Comparison of ENCODE assay signal across 7 cellular contexts in the genomic region with DNA sequence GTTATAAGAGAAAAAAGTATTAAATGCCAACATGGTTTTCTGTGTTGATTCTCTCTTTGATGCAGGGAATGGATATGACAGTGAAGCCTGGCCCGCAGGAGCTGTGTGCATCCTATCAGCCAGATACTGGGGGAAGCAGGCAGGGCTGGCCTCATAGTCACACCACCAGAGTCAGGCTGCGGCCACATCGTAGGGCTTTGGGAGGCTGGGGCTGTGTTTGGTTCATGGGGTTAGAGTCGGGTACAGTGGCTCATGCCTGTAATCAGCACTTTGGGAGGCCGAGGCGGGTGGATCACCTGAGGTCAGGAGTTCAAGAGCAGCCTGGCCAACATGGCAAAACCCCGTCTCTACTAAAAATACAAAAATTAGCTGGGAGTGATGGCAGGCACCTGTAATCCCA.
DNase-seq lines count a peak whose midpoint lies in the region; TF ChIP-seq lines count a peak whose summit lies in the region.
"Not testable (repeated sequence)": the region's sequence is repeated elsewhere in the genome, so short reads cannot be mapped to it uniquely, and the experiment has no call there.

No MANE protein-coding gene starts in this region.

- not testable (repeated sequence) for H4K20me1 ChIP-seq in H9 (ENCODE audit: control insufficient read depth, insufficient read depth, insufficient read length)

- not testable (repeated sequence) for H3K27me3 ChIP-seq in H9 (ENCODE audit: insufficient read depth, low read length); esophagus muscularis mucosa

- H3K4me1 ChIP-seq in H9 (ENCODE audit: insufficient read depth, low read length): not testable (repeated sequence)
- peaks cover 6 to 16% (median 13%) of the 10 kb centered on the region in 4 donors for H3K4me1 ChIP-seq in esophagus muscularis mucosa

- peaks cover 9 to 18% of the 10 kb centered on the region in 2 experiments for H3K4me1 Mint-ChIP-seq in H9
- peaks cover 45% of the 10 kb centered on the region for H3K4me1 Mint-ChIP-seq in osteocyte (ENCODE audit: unreplicated experiment)

- intact Hi-C loops in esophagus muscularis mucosa (cut with DNase I): not testable (repeated sequence)

- H3K36me3 Mint-ChIP-seq in H9 (ENCODE audit: insufficient read depth in 1 of 3, low read depth in 3 of 3): peaks cover 7 to 21% (median 9%) of the 10 kb centered on the region in 3 experiments; a peak in 6 of 7 replicates
- not testable (repeated sequence) for H3K36me3 Mint-ChIP-seq in osteocyte (ENCODE audit: unreplicated experiment)

- not testable (repeated sequence) for TF ChIP-seq CTCF in H9 (conservative IDR thresholded peaks at IDR 0.05); coronary artery (IDR thresholded peaks at IDR 0.05); esophagus muscularis mucosa (IDR thresholded peaks at IDR 0.05); osteocyte (IDR thresholded peaks at IDR 0.05)

- peak; percentile 2 for DNase-seq in H9
- DNase-seq in activated CD8-positive, alpha-beta memory T cell treated with anti-CD3 and anti-CD28 coated beads for 24 hours: peak; percentile 19
- peak; percentile 24 for DNase-seq in coronary artery (ENCODE audit: low spot score)
- DNase-seq in esophagus muscularis mucosa (ENCODE audit: extremely low spot score): peak; percentile 34
- peak; percentile 29 for DNase-seq in islet precursor cell
- peak; percentile 63 for DNase-seq in osteocyte (ENCODE audit: extremely low spot score, unreplicated experiment)
- DNase-seq in ureter (ENCODE audit: low spot score): peak; percentile 2

- H3K27me3 Mint-ChIP-seq in H9 (ENCODE audit: low read depth); osteocyte (ENCODE audit: unreplicated experiment): not testable (repeated sequence)

- not testable (repeated sequence) for H3K4me3 Mint-ChIP-seq in H9; osteocyte (ENCODE audit: unreplicated experiment)

- not testable (repeated sequence) for H3K14ac ChIP-seq in H9 (ENCODE audit: insufficient read depth, low read length)

- no CpG with 5 or more reads among the region's 7 CpGs for WGBS in H9 (ENCODE audit: extremely low coverage, insufficient read length, low lambda C conversion rate)
- 87% methylated on average over 6 of the region's 7 CpGs for WGBS in esophagus muscularis mucosa

- not testable (repeated sequence) for H2BK15ac ChIP-seq in H9 (ENCODE audit: low read depth, low read length)

- H3K56ac ChIP-seq in H9 (ENCODE audit: insufficient read length, low read depth, low read length): not testable (repeated sequence)

- TF ChIP-seq POLR2A in esophagus muscularis mucosa (IDR thresholded peaks at IDR 0.05; ENCODE audit: low read depth): not testable (repeated sequence)

- H2BK20ac ChIP-seq in H9 (ENCODE audit: low read depth, low read length, poor library complexity, severe bottlenecking): not testable (repeated sequence)

- H4K91ac ChIP-seq in H9 (ENCODE audit: insufficient read length, low read depth, low read length): not testable (repeated sequence)

- not testable (repeated sequence) for H3K27ac Mint-ChIP-seq in H9; osteocyte (ENCODE audit: unreplicated experiment)

- not testable (repeated sequence) for H2BK5ac ChIP-seq in H9 (ENCODE audit: insufficient read length, low read length)

- not testable (repeated sequence) for H3K79me1 ChIP-seq in H9 (ENCODE audit: insufficient read depth, low read depth, low read length, poor library complexity, severe bottlenecking)

- H3K23me2 ChIP-seq in H9 (ENCODE audit: insufficient read length, low read depth, low read length, poor library complexity, severe bottlenecking): not testable (repeated sequence)

- not testable (repeated sequence) for H3K4ac ChIP-seq in H9 (ENCODE audit: low read depth, low read length)

- H3K79me2 ChIP-seq in H9 (ENCODE audit: insufficient read depth, low read length): not testable (repeated sequence)

- H3T11ph ChIP-seq in H9 (ENCODE audit: low read length): not testable (repeated sequence)

- H3K27ac ChIP-seq in H9 (ENCODE audit: insufficient read length, low read depth, low read length); coronary artery; esophagus muscularis mucosa (replicated peaks in 1 of 4): not testable (repeated sequence)

- H4K8ac ChIP-seq in H9 (replicated peaks; ENCODE audit: insufficient read length, low read depth, low read length): not testable (repeated sequence)

- not testable (repeated sequence) for H2BK120ac ChIP-seq in H9 (ENCODE audit: low read depth, low read length, poor library complexity, severe bottlenecking)

- H3K9me3 ChIP-seq in H9 (ENCODE audit: control insufficient read depth, low read depth, low read length); esophagus muscularis mucosa: not testable (repeated sequence)

- H3K23ac ChIP-seq in H9 (ENCODE audit: insufficient read length, low read depth, low read length): not testable (repeated sequence)

- not testable (repeated sequence) for H3K9ac ChIP-seq in H9 (ENCODE audit: extremely low read depth, insufficient read length, low read length)

- H2AK5ac ChIP-seq in H9 (ENCODE audit: insufficient read length, low read length): not testable (repeated sequence)

- not testable (repeated sequence) for H2BK12ac ChIP-seq in H9 (ENCODE audit: insufficient read length, low read depth, low read length)

- H3K36me3 ChIP-seq in esophagus muscularis mucosa: not testable (repeated sequence)

- not testable (repeated sequence) for H3K4me3 ChIP-seq in coronary artery, esophagus muscularis mucosa

- not testable (repeated sequence) for H2AFZ ChIP-seq in H9 (ENCODE audit: low read length)

- H3K9me3 Mint-ChIP-seq in H9: peaks cover 17 to 20% of the 10 kb centered on the region in 2 experiments
- H3K9me3 Mint-ChIP-seq in osteocyte (ENCODE audit: unreplicated experiment): peaks cover 20% of the 10 kb centered on the region

- H3K18ac ChIP-seq in H9 (ENCODE audit: insufficient read length, low read depth, low read length): not testable (repeated sequence)

- not testable (repeated sequence) for H3K4me2 ChIP-seq in H9 (ENCODE audit: insufficient read depth, insufficient read length, low read length)

- TF ChIP-seq EP300 in esophagus muscularis mucosa (IDR thresholded peaks at IDR 0.05): not testable (repeated sequence)

- not testable (repeated sequence) for H4K5ac ChIP-seq in H9 (ENCODE audit: insufficient read length, low read depth, low read length)

Comparison
In these comparisons a context has a peak if more than half of its experiments do, and no peak if none do; other contexts are left out.
1. DNase-seq: peak in every context shown above with its lines; median percentile 63 in osteocyte; 34 in esophagus muscularis mucosa; 29 in islet precursor cell; 24 in coronary artery; 19 in activated CD8-positive, alpha-beta memory T cell treated with anti-CD3 and anti-CD28 coated beads for 24 hours; 2 in H9; 2 in ureter.